8 cellular contexts compared by ENCODE assay signal in genomic region chr1:154328318-154329151, GRCh38. TPM values are rescaled to one million over a fixed set of nuclear protein-coding genes. Genes with fewer than 3 reads are reported as not detected.
DNase-seq lines count a peak whose midpoint lies in the region; ATAC-seq and TF ChIP-seq lines count a peak whose summit lies in the region.

No MANE protein-coding gene starts in this region.

- peaks cover 40 to 48% of the 10 kb centered on the region in 2 donors for H3K4me1 ChIP-seq in duodenal mucosa (ENCODE audit: control insufficient read depth in 1 of 2, insufficient read depth in 2 of 2, low read length in 2 of 2)

- peaks cover 31% of the 10 kb centered on the region for H3K36me3 Mint-ChIP-seq in activated CD8-positive, alpha-beta T cell treated with anti-CD3 and anti-CD28 coated beads, Interleukin-2, amount 10 ng/mL, durations not matched to agents 7 days and 5 days (ENCODE audit: low read depth)

- H3K27me3 Mint-ChIP-seq in activated CD8-positive, alpha-beta T cell treated with anti-CD3 and anti-CD28 coated beads, Interleukin-2, amount 10 ng/mL, durations not matched to agents 7 days and 5 days (ENCODE audit: low read depth), result peaks cover 5% of the 10 kb centered on the region

- H3K27me3 ChIP-seq in duodenal mucosa (ENCODE audit: control insufficient read depth in 1 of 2, insufficient read depth in 2 of 2, low read length in 2 of 2), result peaks cover 14 to 19% of the 10 kb centered on the region in 2 donors

- peak; percentile 47 for ATAC-seq in GM19455 (IDR thresholded peaks at IDR 0.05; ENCODE audit: unreplicated experiment)
- peak; percentile 78 for ATAC-seq in activated CD8-positive, alpha-beta T cell treated with anti-CD3 and anti-CD28 coated beads, Interleukin-2, amount 10 ng/mL, durations not matched to agents 7 days and 5 days

- H3K4me3 Mint-ChIP-seq in activated CD8-positive, alpha-beta T cell treated with anti-CD3 and anti-CD28 coated beads, Interleukin-2, amount 10 ng/mL, durations not matched to agents 7 days and 5 days, result peak overlapping the region; percentile 78

- H3K27ac ChIP-seq in duodenal mucosa (ENCODE audit: low read depth, low read length), result no peak overlapping the region

- H3K36me3 ChIP-seq in duodenal mucosa (ENCODE audit: control insufficient read depth in 1 of 2, insufficient read depth in 2 of 2, low read length in 2 of 2), result peaks cover 0 to 15% of the 10 kb centered on the region in 2 donors

- H3K9ac ChIP-seq in duodenal mucosa (ENCODE audit: low read depth in 1 of 2, low read length in 2 of 2), result peak overlapping the region; percentile 32 to 54

- peak overlapping the region; percentile 71 for H3K27ac Mint-ChIP-seq in activated CD8-positive, alpha-beta T cell treated with anti-CD3 and anti-CD28 coated beads, Interleukin-2, amount 10 ng/mL, durations not matched to agents 7 days and 5 days

- H3K9me3 Mint-ChIP-seq in activated CD8-positive, alpha-beta T cell treated with anti-CD3 and anti-CD28 coated beads, Interleukin-2, amount 10 ng/mL, durations not matched to agents 7 days and 5 days (ENCODE audit: insufficient read depth), result no peaks in the 10 kb centered on the region

- H3K9me3 ChIP-seq in duodenal mucosa (ENCODE audit: control insufficient read depth in 1 of 2, low read length in 2 of 2), result no peaks in the 10 kb centered on the region

- CTCF ChIA-PET in activated CD8-positive, alpha-beta T cell treated with anti-CD3 and anti-CD28 coated beads, Interleukin-2, amount 10 ng/mL, durations not matched to agents 7 days and 5 days (lab: Charles Lee), result interaction anchor here (0.8 to 9.6 kb wide), 10 partner anchors 8 to 532 kb away, joined by 3 to 195 read pairs (median 3); no protein-coding TSS in a partner anchor
- CTCF ChIA-PET in HEK293T (lab: Yijun Ruan, JAX), result interaction anchor here (1.1 to 1.4 kb wide), 2 partner anchors 55 to 77 kb away, joined by 3 read pairs; no protein-coding TSS in a partner anchor

- peak overlapping the region; percentile 67 for H3K4me3 ChIP-seq in duodenal mucosa (ENCODE audit: low read depth in 1 of 2, low read length in 2 of 2)

- H3K4me1 Mint-ChIP-seq in activated CD8-positive, alpha-beta T cell treated with anti-CD3 and anti-CD28 coated beads, Interleukin-2, amount 10 ng/mL, durations not matched to agents 7 days and 5 days (ENCODE audit: low read depth), result peaks cover 77% of the 10 kb centered on the region

- DNase-seq in AG08395 (ENCODE audit: low spot score) (peak; percentile 86), NCI-H2196 treated with DMSO at 0.1 percent for 48 hours (lab: John Stamatoyannopoulos, UW; ENCODE audit: unreplicated experiment) (peak; percentile 54), lung microvascular endothelial cell (ENCODE audit: low read depth in 2 of 2) (peak; percentile 76 to 90), HEK293T (ENCODE audit: extremely low spot score) (no peak)
- DNase-seq in activated CD8-positive, alpha-beta T cell treated with anti-CD3 and anti-CD28 coated beads, Interleukin-2, amount 10 ng/mL, durations not matched to agents 7 days and 5 days, result peak; percentile 91
- peak; percentile 78 to 86 for DNase-seq in stimulated activated CD4-positive, alpha-beta T cell treated with anti-CD3 and anti-CD28 coated beads, Interleukin-4, amount 100 ng/mL, for 48 hours (ENCODE audit: low read depth in 2 of 2)

- POLR2A ChIA-PET in activated CD8-positive, alpha-beta T cell treated with anti-CD3 and anti-CD28 coated beads, Interleukin-2, amount 10 ng/mL, durations not matched to agents 7 days and 5 days (lab: Charles Lee), result interaction anchor here (0.6 to 2.1 kb wide), 5 partner anchors 9 to 334 kb away, joined by 3 to 10 read pairs (median 5); a partner anchor contains a TSS
- POLR2A ChIA-PET in HEK293T (lab: Yijun Ruan, JAX), result no interaction called here

TF ChIP-seq in HEK293T, 16 proteins besides CTCF, POLR2A, EP300 and RAD21:
- TF ChIP-seq CTBP1 (IDR thresholded peaks at IDR 0.05; ENCODE audit: borderline replicate concordance), result no peak
- TF ChIP-seq ARNT (IDR thresholded peaks at IDR 0.05), result no peak
- no peak for TF ChIP-seq TARDBP (IDR thresholded peaks at IDR 0.05)
- no peak for TF ChIP-seq BHLHE40 (IDR thresholded peaks at IDR 0.05; ENCODE audit: borderline replicate concordance)
- TF ChIP-seq FOXM1 (IDR thresholded peaks at IDR 0.05; ENCODE audit: borderline replicate concordance), result no peak
- TF ChIP-seq L3MBTL2 (conservative IDR thresholded peaks at IDR 0.05), result no peak
- no peak for TF ChIP-seq HDGF (IDR thresholded peaks at IDR 0.05; ENCODE audit: borderline replicate concordance)
- TF ChIP-seq ELF4 (IDR thresholded peaks at IDR 0.05), result no peak
- TF ChIP-seq PKNOX1 (IDR thresholded peaks at IDR 0.05), result no peak
- TF ChIP-seq FOXK2 (IDR thresholded peaks at IDR 0.05), result no peak
- no peak for TF ChIP-seq SUZ12 (IDR thresholded peaks at IDR 0.05)
- no peak for TF ChIP-seq ZNF384 (IDR thresholded peaks at IDR 0.05)

RNA-seq across cellular contexts. Expression of gene ATP8B2, which starts 3.2 kb away (rescaled TPM):
- total RNA-seq in activated CD8-positive, alpha-beta T cell treated with anti-CD3 and anti-CD28 coated beads, Interleukin-2, amount 10 ng/mL, durations not matched to agents 7 days and 5 days, result 10 to 100 TPM; 65.3 to 71.6 TPM
- 38.4 and 54.4 TPM in 2 replicates for total RNA-seq in lung microvascular endothelial cell

RNA-seq across cellular contexts. Expression of gene AQP10, which starts 7.6 kb away (rescaled TPM):
- total RNA-seq in activated CD8-positive, alpha-beta T cell treated with anti-CD3 and anti-CD28 coated beads, Interleukin-2, amount 10 ng/mL, durations not matched to agents 7 days and 5 days, result not detected
- total RNA-seq in lung microvascular endothelial cell, result under 0.01 TPM in 1 of 2 replicates, not detected in the other

RNA-seq across cellular contexts. Expression of gene HAX1, which starts 56.1 kb away (rescaled TPM):
- 100 to 1,000 TPM; 110 to 119 TPM for total RNA-seq in activated CD8-positive, alpha-beta T cell treated with anti-CD3 and anti-CD28 coated beads, Interleukin-2, amount 10 ng/mL, durations not matched to agents 7 days and 5 days
- total RNA-seq in lung microvascular endothelial cell, result 61.9 and 107 TPM in 2 replicates
